20 cellular contexts compared by ENCODE assay signal in genomic region chr17:40699880-40700279, GRCh38. TPM values are rescaled to one million over a fixed set of nuclear protein-coding genes. Genes with fewer than 3 reads are reported as not detected.
"Had no signal": no experiment of that assay in that cellular context is flagged by ENCODE, and none has a peak within 500 bp of the region (broad histone marks: within the 10 kb centered on the region; RNA-seq: fewer than 3 reads in every experiment).

No MANE protein-coding gene starts in this region.

- ATAC-seq: activated CD8-positive, alpha-beta T cell treated with anti-CD3 and anti-CD28 coated beads for 36 hours; lower lobe of right lung had no signal

- H3K4me3 Mint-ChIP-seq: activated CD8-positive, alpha-beta T cell treated with anti-CD3 and anti-CD28 coated beads for 36 hours; activated naive CD4-positive, alpha-beta T cell treated with anti-CD3 and anti-CD28 coated beads for 36 hours; activated T-helper 1 cell treated with anti-CD3 and anti-CD28 coated beads, Interleukin-12 subunit alpha, Interleukin-12 subunit beta, Interleukin-2, Interleukin-4 antibody, amounts not matched to agents 30 ng/mL and 10 ng/mL and 1 ng/mL, durations not matched to agents 14 hours and 24 hours and 36 hours; naive B cell had no signal

- H3K36me3 Mint-ChIP-seq: naive B cell had no signal

- DNase-seq: activated CD4-positive, alpha-beta T cell treated with anti-CD3 and anti-CD28 coated beads for 1 hour; activated CD8-positive, alpha-beta T cell treated with anti-CD3 and anti-CD28 coated beads for 36 hours; activated naive CD4-positive, alpha-beta T cell treated with anti-CD3 and anti-CD28 coated beads for 36 hours; adrenal gland; central memory CD4-positive, alpha-beta T cell; effector memory CD4-positive, alpha-beta T cell; hippocampal formation; kidney glomerular epithelial cell; lower lobe of right lung; midbrain; naive B cell; occipital lobe; stomach; SW 1271 had no signal

- H3K4me3 ChIP-seq: adrenal gland, gastroesophageal sphincter, lower lobe of right lung, skin epidermis, stomach, thoracic aorta had no signal

- H3K9me3 Mint-ChIP-seq: activated CD8-positive, alpha-beta T cell treated with anti-CD3 and anti-CD28 coated beads for 36 hours; activated naive CD4-positive, alpha-beta T cell treated with anti-CD3 and anti-CD28 coated beads for 36 hours; activated T-helper 1 cell treated with anti-CD3 and anti-CD28 coated beads, Interleukin-12 subunit alpha, Interleukin-12 subunit beta, Interleukin-2, Interleukin-4 antibody, amounts not matched to agents 30 ng/mL and 10 ng/mL and 1 ng/mL, durations not matched to agents 14 hours and 24 hours and 36 hours; naive B cell had no signal

- H3K27ac Mint-ChIP-seq: activated CD8-positive, alpha-beta T cell treated with anti-CD3 and anti-CD28 coated beads for 36 hours; activated naive CD4-positive, alpha-beta T cell treated with anti-CD3 and anti-CD28 coated beads for 36 hours; activated T-helper 1 cell treated with anti-CD3 and anti-CD28 coated beads, Interleukin-12 subunit alpha, Interleukin-12 subunit beta, Interleukin-2, Interleukin-4 antibody, amounts not matched to agents 30 ng/mL and 10 ng/mL and 1 ng/mL, durations not matched to agents 14 hours and 24 hours and 36 hours had no signal

- H3K4me1 Mint-ChIP-seq: naive B cell had no signal

RNA-seq across cellular contexts. Expression of gene KRT24, which starts 3.7 kb away (rescaled TPM):
- total RNA-seq: activated CD8-positive, alpha-beta T cell treated with anti-CD3 and anti-CD28 coated beads for 36 hours; activated naive CD4-positive, alpha-beta T cell treated with anti-CD3 and anti-CD28 coated beads for 36 hours; activated T-helper 1 cell treated with anti-CD3 and anti-CD28 coated beads, Interleukin-12 subunit alpha, Interleukin-12 subunit beta, Interleukin-2, Interleukin-4 antibody, amounts not matched to agents 30 ng/mL and 10 ng/mL and 1 ng/mL, durations not matched to agents 14 hours and 24 hours and 36 hours; adrenal gland; fibroblast of lung; lower lobe of right lung; occipital lobe; thoracic aorta had no signal

RNA-seq across cellular contexts. Expression of gene KRT222, which starts 34.9 kb away (rescaled TPM):
- total RNA-seq: activated CD8-positive, alpha-beta T cell treated with anti-CD3 and anti-CD28 coated beads for 36 hours; activated naive CD4-positive, alpha-beta T cell treated with anti-CD3 and anti-CD28 coated beads for 36 hours; activated T-helper 1 cell treated with anti-CD3 and anti-CD28 coated beads, Interleukin-12 subunit alpha, Interleukin-12 subunit beta, Interleukin-2, Interleukin-4 antibody, amounts not matched to agents 30 ng/mL and 10 ng/mL and 1 ng/mL, durations not matched to agents 14 hours and 24 hours and 36 hours had no signal

RNA-seq across cellular contexts. Expression of gene KRT25, which starts 55.3 kb away (rescaled TPM):
- total RNA-seq: activated CD8-positive, alpha-beta T cell treated with anti-CD3 and anti-CD28 coated beads for 36 hours; activated naive CD4-positive, alpha-beta T cell treated with anti-CD3 and anti-CD28 coated beads for 36 hours; activated T-helper 1 cell treated with anti-CD3 and anti-CD28 coated beads, Interleukin-12 subunit alpha, Interleukin-12 subunit beta, Interleukin-2, Interleukin-4 antibody, amounts not matched to agents 30 ng/mL and 10 ng/mL and 1 ng/mL, durations not matched to agents 14 hours and 24 hours and 36 hours; adrenal gland; fibroblast of lung; gastroesophageal sphincter; lower lobe of right lung; occipital lobe; stomach; thoracic aorta; ureter had no signal
